ENCODE assay signal across 24 cellular contexts in genomic region chr3:121958801-121959200, GRCh38.
DNase-seq lines count a peak whose midpoint lies in the region; ATAC-seq and TF ChIP-seq lines count a peak whose summit lies in the region.
"Had no signal": no experiment of that assay in that cellular context is flagged by ENCODE, and none has a peak within 500 bp of the region (broad histone marks: within the 10 kb centered on the region; RNA-seq: fewer than 3 reads in every experiment).

No MANE protein-coding gene starts in this region.

- H2AFZ ChIP-seq in GM23338 = no peak overlapping the region
- H2AFZ ChIP-seq: PC-9 had no signal

- H3K4me2 ChIP-seq in GM23338 = no peak overlapping the region
- H3K4me2 ChIP-seq: PC-9 had no signal

- H3K27ac ChIP-seq in GM23338 (ENCODE audit: low read depth) = no peak overlapping the region
- H3K27ac ChIP-seq: PC-9, RWPE1, SK-N-MC had no signal

- H3K9me3 Mint-ChIP-seq in GM23338 = peaks cover 3% of the 10 kb centered on the region; the same call in 1 of the 3 replicates
- H3K9me3 Mint-ChIP-seq in naive thymus-derived CD8-positive, alpha-beta T cell = peaks cover 0 to 64% (median 17%) of the 10 kb centered on the region in 9 donors

- no peaks in the 10 kb centered on the region for H3K9me2 ChIP-seq in GM23338 (ENCODE audit: insufficient read depth)

- H3K27ac Mint-ChIP-seq in GM23338 = peak overlapping the region; percentile 57; the same call in 1 of the 2 replicates
- no peak overlapping the region for H3K27ac Mint-ChIP-seq in naive thymus-derived CD8-positive, alpha-beta T cell
- H3K27ac Mint-ChIP-seq: CD4-positive, alpha-beta T cell; T-helper 17 cell had no signal

- ATAC-seq in GM23338 = no peak
- ATAC-seq in omental fat pad (ENCODE audit: low FRiP score) = no peak
- no peak for ATAC-seq in GM19463 (IDR thresholded peaks at IDR 0.05; ENCODE audit: unreplicated experiment)
- no peak for ATAC-seq in naive thymus-derived CD8-positive, alpha-beta T cell
- ATAC-seq: HCT116, T-helper 17 cell had no signal

- peaks cover 16% of the 10 kb centered on the region for H3K4me1 ChIP-seq in GM23338 (ENCODE audit: insufficient read depth)

- H3K27me3 Mint-ChIP-seq in GM23338 (ENCODE audit: insufficient read depth, low read depth, poor library complexity) = peaks cover 13% of the 10 kb centered on the region
- peaks cover 0 to 5% (median 3%) of the 10 kb centered on the region in 5 donors for H3K27me3 Mint-ChIP-seq in naive thymus-derived CD8-positive, alpha-beta T cell
- H3K27me3 Mint-ChIP-seq: IgD-negative memory B cell, T-helper 17 cell had no signal

- H3K36me3 ChIP-seq in GM23338 (ENCODE audit: insufficient read depth) = no peaks in the 10 kb centered on the region; the same call in 1 of the 2 replicates

- no peaks in the 10 kb centered on the region for H3K79me2 ChIP-seq in GM23338 (replicated peaks; ENCODE audit: insufficient read depth)

- H3K36me3 Mint-ChIP-seq in GM23338 (ENCODE audit: low read depth) = peaks cover 5% of the 10 kb centered on the region; the same call in 1 of the 3 replicates
- H3K36me3 Mint-ChIP-seq in naive thymus-derived CD8-positive, alpha-beta T cell = peaks cover 0 to 38% (median 25%) of the 10 kb centered on the region in 3 donors

- H4K20me1 ChIP-seq in GM23338 (replicated peaks; ENCODE audit: insufficient read depth) = no peaks in the 10 kb centered on the region

- TF ChIP-seq CTCF in GM23338 (conservative IDR thresholded peaks at IDR 0.05; ENCODE audit: low read depth in 2 of 2) = no peak
- no peak for TF ChIP-seq CTCF in omental fat pad (IDR thresholded peaks at IDR 0.05)

- peaks cover 28% of the 10 kb centered on the region for H3K4me1 Mint-ChIP-seq in GM23338
- H3K4me1 Mint-ChIP-seq in naive thymus-derived CD8-positive, alpha-beta T cell = peaks cover 0 to 6% (median 0%) of the 10 kb centered on the region in 4 donors
- H3K4me1 Mint-ChIP-seq: T-helper 17 cell had no signal

- no peak overlapping the region for H3K4me3 Mint-ChIP-seq in GM23338
- no peak overlapping the region for H3K4me3 Mint-ChIP-seq in naive thymus-derived CD8-positive, alpha-beta T cell
- H3K4me3 Mint-ChIP-seq: CD4-positive, alpha-beta T cell; T-helper 17 cell had no signal

- no peaks in the 10 kb centered on the region for H3K27me3 ChIP-seq in GM23338 (ENCODE audit: insufficient read depth)

- H3K4me3 ChIP-seq in GM23338 = no peak overlapping the region
- H3K4me3 ChIP-seq: PC-9, SK-N-MC had no signal

- DNase-seq in CMK (ENCODE audit: low read depth) = peak; percentile 7
- peak; percentile 25 for DNase-seq in GM23338 (ENCODE audit: low spot score)
- peak; percentile 3 for DNase-seq in OCI-M1 (lab: John Stamatoyannopoulos, UW)
- peak; percentile 9 for DNase-seq in medulla oblongata (ENCODE audit: extremely low spot score)
- no peak for DNase-seq in omental fat pad (ENCODE audit: low spot score)
- DNase-seq in NCI-H345 treated with DMSO at 0.1 percent for 48 hours (lab: John Stamatoyannopoulos, UW; ENCODE audit: unreplicated experiment) = no peak
- no peak for DNase-seq in naive thymus-derived CD8-positive, alpha-beta T cell
- DNase-seq: CD4-positive, alpha-beta T cell; DMS153; GOT3; NCI-H1092 treated with DMSO at 0.1 percent for 48 hours; NCI-H1436 treated with DMSO at 0.1 percent for 48 hours; NCI-H2029; NCI-H345; NCI-H524 treated with DMSO at 0.1 percent for 48 hours; PC-9; SHP77 treated with DMSO at 0.1 percent for 48 hours; SW 1271; T-helper 17 cell had no signal

- no peaks in the 10 kb centered on the region for H3F3A ChIP-seq in GM23338 (replicated peaks; ENCODE audit: low read depth)

- POLR2A ChIA-PET in naive thymus-derived CD8-positive, alpha-beta T cell (lab: Charles Lee) = no interaction called here

TF ChIP-seq in GM23338, 12 proteins besides CTCF, POLR2A, EP300 and RAD21:
- no peak for TF ChIP-seq ETS1 (IDR thresholded peaks at IDR 0.05)

Comparison
In these comparisons a context has a peak if more than half of its experiments do, and no peak if none do; other contexts are left out.
1. DNase-seq: peak in CMK (single experiment), GM23338 (single experiment), OCI-M1 (single experiment) and medulla oblongata (single experiment); none in omental fat pad (single experiment), NCI-H345 treated with DMSO at 0.1 percent for 48 hours (single experiment) and naive thymus-derived CD8-positive, alpha-beta T cell (0 of 10).